Comparison of ENCODE assay signal across 29 cellular contexts in the genomic region with DNA sequence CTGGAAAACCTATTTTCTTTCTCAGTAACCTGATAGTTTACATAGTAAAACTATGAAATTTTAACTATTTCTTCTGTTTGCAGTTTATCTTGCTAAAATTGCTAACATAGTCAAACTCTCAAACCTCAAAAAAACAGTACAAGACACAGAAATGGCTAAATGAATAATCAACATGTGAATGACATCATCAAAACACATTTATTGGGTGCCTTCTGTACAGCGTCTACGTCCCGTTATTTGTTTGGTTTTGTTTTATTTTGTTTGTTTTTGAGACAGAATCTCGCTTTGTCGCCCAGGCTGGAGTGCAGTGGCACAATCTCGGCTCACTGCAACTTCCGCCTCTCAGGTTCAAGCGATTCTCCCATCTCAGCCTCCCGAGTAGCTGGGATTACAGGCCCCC.
"Had no signal": no experiment of that assay in that cellular context is flagged by ENCODE, and none has a peak within 500 bp of the region (broad histone marks: within the 10 kb centered on the region; RNA-seq: fewer than 3 reads in every experiment).

No MANE protein-coding gene starts in this region.

- FAIRE-seq: endometrium, islet of Langerhans had no signal

- H3K27ac Mint-ChIP-seq: mesothelial cell of epicardium; nephron progenitor cell; stimulated activated naive CD8-positive, alpha-beta T cell treated with anti-CD3 and anti-CD28 coated beads, Interleukin-15, amount 100 ng/mL, for 72 hours had no signal

- H3K9me3 Mint-ChIP-seq: effector memory CD8-positive, alpha-beta T cell; mesothelial cell of epicardium; naive B cell; nephron progenitor cell; stimulated activated naive CD8-positive, alpha-beta T cell treated with anti-CD3 and anti-CD28 coated beads, Interleukin-15, amount 100 ng/mL, for 72 hours had no signal

- H3K4me1 Mint-ChIP-seq: mesothelial cell of epicardium, nephron progenitor cell had no signal

- H3K9me3 ChIP-seq: esophagus squamous epithelium, heart right ventricle, left lung, mucosa of descending colon, prostate gland, spleen, suprapubic skin, transverse colon, upper lobe of right lung, uterus had no signal

- DNase-seq: effector memory CD8-positive, alpha-beta T cell; erythroblast; esophagus squamous epithelium; foreskin melanocyte; glutamatergic neuron; heart right ventricle; hippocampal formation; left cardiac atrium; left lung; mesenchymal stem cell; mucosa of descending colon; naive B cell; nephron progenitor cell; nucleus accumbens; right cardiac atrium; spleen; stimulated activated CD4-positive, alpha-beta T cell treated with anti-CD3 and anti-CD28 coated beads, Interleukin-2, amount 100 ng/mL, for 48 hours; stimulated activated naive CD4-positive, alpha-beta T cell; stimulated activated naive CD8-positive, alpha-beta T cell treated with anti-CD3 and anti-CD28 coated beads, Interleukin-15, amount 100 ng/mL, for 72 hours; transverse colon; upper lobe of right lung; uterus had no signal

- H3K4me3 Mint-ChIP-seq: effector memory CD8-positive, alpha-beta T cell; mesothelial cell of epicardium; nephron progenitor cell; stimulated activated naive CD8-positive, alpha-beta T cell treated with anti-CD3 and anti-CD28 coated beads, Interleukin-15, amount 100 ng/mL, for 72 hours had no signal

- H3K27ac ChIP-seq: coronary artery, esophagus squamous epithelium, heart right ventricle, left lung, prostate gland, skin epidermis, spleen, suprapubic skin, transverse colon, upper lobe of right lung, uterus had no signal

- H3K4me1 ChIP-seq: heart right ventricle, left lung, prostate gland, suprapubic skin, transverse colon, upper lobe of right lung, uterus had no signal

- H3K27me3 Mint-ChIP-seq: effector memory CD8-positive, alpha-beta T cell; naive B cell; stimulated activated naive CD8-positive, alpha-beta T cell treated with anti-CD3 and anti-CD28 coated beads, Interleukin-15, amount 100 ng/mL, for 72 hours had no signal

- H3K27me3 ChIP-seq: esophagus squamous epithelium, heart right ventricle, left lung, spleen, suprapubic skin, transverse colon, upper lobe of right lung, uterus had no signal

- ATAC-seq: effector memory CD8-positive, alpha-beta T cell; heart right ventricle; left cardiac atrium; left lung; mucosa of descending colon; right cardiac atrium; upper lobe of right lung had no signal

- H3K4me3 ChIP-seq: coronary artery, esophagus squamous epithelium, heart right ventricle, left lung, mucosa of descending colon, prostate gland, skin epidermis, spleen, suprapubic skin, transverse colon, upper lobe of right lung, uterus had no signal

- H3K36me3 ChIP-seq: uterus had no signal
